Comparison of ENCODE assay signal across 8 cellular contexts in the genomic region with DNA sequence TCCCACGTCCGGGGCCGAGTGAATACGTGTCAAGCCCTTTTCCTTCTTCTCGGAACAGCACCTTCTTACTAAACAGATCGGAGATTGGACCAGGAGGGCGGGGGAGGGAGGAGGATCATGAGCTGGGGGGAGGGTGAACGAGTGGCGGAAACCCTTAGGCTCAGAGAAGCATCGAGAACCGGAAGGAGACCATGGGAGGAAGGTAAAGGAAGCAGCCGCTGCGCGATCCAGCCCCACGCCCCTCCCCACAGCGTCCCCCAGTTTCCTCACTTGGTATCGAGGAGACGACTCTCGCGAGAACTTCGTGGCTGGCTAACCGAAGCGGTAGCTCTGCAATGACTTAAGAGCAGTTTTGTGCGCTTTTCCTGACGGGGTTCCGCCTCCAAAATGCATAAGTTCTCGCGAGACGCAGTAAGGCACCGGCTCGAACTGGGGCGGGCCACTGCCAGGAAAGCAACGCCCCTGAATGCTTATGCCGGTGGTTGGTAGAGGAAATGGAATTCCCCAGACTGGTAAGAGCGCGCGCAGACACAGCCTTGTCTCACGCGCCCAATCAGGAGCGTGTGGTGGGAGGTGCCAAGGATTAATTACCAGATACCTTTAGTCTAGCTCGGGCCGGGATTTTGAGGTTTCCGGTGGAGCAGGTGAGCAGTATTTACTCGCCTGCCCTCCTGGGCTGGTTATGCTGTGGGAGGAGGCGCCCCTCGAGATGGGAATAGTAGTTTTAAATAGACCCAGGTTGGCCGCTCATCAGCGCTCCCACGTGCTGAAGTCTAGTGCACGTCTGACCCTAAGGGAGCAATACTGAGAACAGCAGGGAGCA. TPM values are rescaled to one million over a fixed set of nuclear protein-coding genes. Genes with fewer than 3 reads are reported as not detected.
DNase-seq lines count a peak whose midpoint lies in the region; ATAC-seq, FAIRE-seq and TF ChIP-seq lines count a peak whose summit lies in the region.

No MANE protein-coding gene starts in this region.

- H2AFZ ChIP-seq in SU-DHL-6 (ENCODE audit: low read depth, low read length, severe bottlenecking) (no peak overlapping the region), parathyroid adenoma (peak overlapping the region; percentile 92)

- H3F3A ChIP-seq in SU-DHL-6 (ENCODE audit: insufficient read depth) = peaks cover 4% of the 10 kb centered on the region; the same call in 1 of the 2 replicates

- ATAC-seq in HG02798 (IDR thresholded peaks at IDR 0.05; ENCODE audit: poor library complexity, unreplicated experiment) = peak; percentile 82

- peak overlapping the region; percentile 95 for H3K4me3 ChIP-seq in SU-DHL-6 (ENCODE audit: insufficient read depth, low read length, poor library complexity, severe bottlenecking)
- peak overlapping the region; percentile 95 for H3K4me3 ChIP-seq in parathyroid adenoma (ENCODE audit: low read depth, low read length)
- peak overlapping the region; percentile 68 to 98 (median 79) for H3K4me3 ChIP-seq in tibial nerve

- intact Hi-C loops in cardiac septum (cut with DNase I) = loop anchor here (1.0 to 5.0 kb wide), 8 partner anchors 41 to 381 kb away; partner anchors contain the start of genes MANBA, NFKB1, SLC9B1 and SLC9B2

- H3K9me2 ChIP-seq in SU-DHL-6 (replicated peaks; ENCODE audit: insufficient read depth, low read length) = no peaks in the 10 kb centered on the region

- peak; percentile 56 for DNase-seq in GM12892 (ENCODE audit: insufficient read length)
- peak; percentile 95 for DNase-seq in NCI-H1417 treated with DMSO at 0.1 percent for 48 hours (lab: John Stamatoyannopoulos, UW)
- peak; percentile 99 for DNase-seq in cardiac septum (ENCODE audit: low spot score)
- peak; percentile 98 to 99 for DNase-seq in tibial nerve (ENCODE audit: low spot score in 2 of 2)

- H3K4me1 ChIP-seq in parathyroid adenoma (peaks cover 2% of the 10 kb centered on the region), tibial nerve (peaks cover 0 to 29% (median 14%) of the 10 kb centered on the region in 4 donors)

- peak; percentile 68 to 92 for TF ChIP-seq EP300 in tibial nerve (IDR thresholded peaks at IDR 0.05)

- peak; percentile 98 for FAIRE-seq in GM12892 (lab: Jason Lieb, UNC)

- H3K9ac ChIP-seq in SU-DHL-6 (ENCODE audit: low read length) (peak overlapping the region; percentile 100), parathyroid adenoma (peak overlapping the region; percentile 95)

- WGBS in adipose tissue, 3 donors = 0% methylated on average over 49 to 50 of the region's 50 CpGs
- WGBS in tibial nerve, 2 donors = 0% methylated on average over 44 to 48 of the region's 50 CpGs

- H3K27ac ChIP-seq in SU-DHL-6 (ENCODE audit: low read depth, low read length) (peak overlapping the region; percentile 93), adipose tissue (ENCODE audit: low read depth, low read length) (peak overlapping the region; percentile 100), parathyroid adenoma (peak overlapping the region; percentile 100), tibial nerve (peak overlapping the region; percentile 99 to 100 (median 100))

- H3K36me3 ChIP-seq in SU-DHL-6 (ENCODE audit: low read length) = peaks cover 20% of the 10 kb centered on the region
- H3K36me3 ChIP-seq in parathyroid adenoma (ENCODE audit: control insufficient read depth, insufficient read depth, low read length) = no peaks in the 10 kb centered on the region
- H3K36me3 ChIP-seq in tibial nerve = no peaks in the 10 kb centered on the region

- peaks cover 14% of the 10 kb centered on the region for H4K20me1 ChIP-seq in SU-DHL-6 (ENCODE audit: low read depth, low read length)

- TF ChIP-seq CTCF in SU-DHL-6 (IDR thresholded peaks at IDR 0.05; ENCODE audit: insufficient read depth, low read length, poor library complexity, severe bottlenecking) = no peak
- peak; percentile 4 for TF ChIP-seq CTCF in parathyroid adenoma (IDR thresholded peaks at IDR 0.05)
- TF ChIP-seq CTCF in tibial nerve (IDR thresholded peaks at IDR 0.05) = no peak

- H3K9me3 ChIP-seq in SU-DHL-6 (ENCODE audit: insufficient read depth, low read length) (no peaks in the 10 kb centered on the region), parathyroid adenoma (ENCODE audit: control insufficient read depth, low read length) (no peaks in the 10 kb centered on the region), tibial nerve (no peaks in the 10 kb centered on the region)

- H3K4me2 ChIP-seq in SU-DHL-6 (ENCODE audit: low read depth, low read length, poor library complexity, severe bottlenecking) (peak overlapping the region; percentile 99), parathyroid adenoma (ENCODE audit: low read length) (peak overlapping the region; percentile 96)

- H3K27me3 ChIP-seq in SU-DHL-6 (ENCODE audit: low read length) = no peaks in the 10 kb centered on the region
- H3K27me3 ChIP-seq in parathyroid adenoma (ENCODE audit: control insufficient read depth, insufficient read depth, low read length) = no peaks in the 10 kb centered on the region
- no peaks in the 10 kb centered on the region for H3K27me3 ChIP-seq in tibial nerve

- peak; percentile 74 for TF ChIP-seq POLR2A in GM12892 (IDR thresholded peaks at IDR 0.05; ENCODE audit: low read depth, low read length)
- TF ChIP-seq POLR2A in tibial nerve (IDR thresholded peaks at IDR 0.05) = peak; percentile 83 to 90

- H3K79me2 ChIP-seq in SU-DHL-6 (ENCODE audit: insufficient read depth, low read length) (peaks cover 53% of the 10 kb centered on the region), parathyroid adenoma (peaks cover 21% of the 10 kb centered on the region)

RNA-seq across cellular contexts. Expression of gene UBE2D3, which starts 0.5 kb away (rescaled TPM):
- polyA plus RNA-seq in GM12892 (2012; ENCODE audit: missing spikeins) = 256 TPM
- polyA plus RNA-seq in adipose tissue = 100 to 1,000 TPM; 125 to 275 (median 271) TPM
- total RNA-seq in cardiac septum (239 TPM), tibial nerve (100 to 1,000 TPM; 305 to 409 (median 347) TPM)

RNA-seq across cellular contexts. Expression of gene CISD2, which starts 40.9 kb away (rescaled TPM):
- 36.0 TPM for polyA plus RNA-seq in GM12892 (2012; ENCODE audit: missing spikeins)
- 10 to 100 TPM; 12.0 to 18.9 (median 18.2) TPM for polyA plus RNA-seq in adipose tissue
- total RNA-seq in cardiac septum = 15.8 TPM
- 10 to 100 TPM in 1 of 4 donors, 1 to 10 TPM in 3; 3.5 to 11.1 (median 7.2) TPM for total RNA-seq in tibial nerve

Comparison
In these comparisons a context has a peak if more than half of its experiments do, and no peak if none do; other contexts are left out.
1. Peak in every context shown above with its lines: DNase-seq, ATAC-seq, H3K4me3 ChIP-seq and H3K27ac ChIP-seq.